1 cellular context compared by ENCODE assay signal in genomic region chr22:33569547-33569946, GRCh38.
TF ChIP-seq lines count a peak whose summit lies in the region.

No MANE protein-coding gene starts in this region.

TF ChIP-seq in GM23338, 12 proteins besides CTCF, POLR2A, EP300 and RAD21 (continued from another document):
- TF ChIP-seq ZNF462 (CRISPR knock-in tag; IDR thresholded peaks at IDR 0.05) (no peak), STAT1 (IDR thresholded peaks at IDR 0.05; ENCODE audit: unreplicated experiment) (no peak), ZNF114 (CRISPR knock-in tag; IDR thresholded peaks at IDR 0.05) (no peak), NANOG (IDR thresholded peaks at IDR 0.05; ENCODE audit: borderline replicate concordance) (no peak)
